ENCODE assay signal across 8 cellular contexts in the genomic region with DNA sequence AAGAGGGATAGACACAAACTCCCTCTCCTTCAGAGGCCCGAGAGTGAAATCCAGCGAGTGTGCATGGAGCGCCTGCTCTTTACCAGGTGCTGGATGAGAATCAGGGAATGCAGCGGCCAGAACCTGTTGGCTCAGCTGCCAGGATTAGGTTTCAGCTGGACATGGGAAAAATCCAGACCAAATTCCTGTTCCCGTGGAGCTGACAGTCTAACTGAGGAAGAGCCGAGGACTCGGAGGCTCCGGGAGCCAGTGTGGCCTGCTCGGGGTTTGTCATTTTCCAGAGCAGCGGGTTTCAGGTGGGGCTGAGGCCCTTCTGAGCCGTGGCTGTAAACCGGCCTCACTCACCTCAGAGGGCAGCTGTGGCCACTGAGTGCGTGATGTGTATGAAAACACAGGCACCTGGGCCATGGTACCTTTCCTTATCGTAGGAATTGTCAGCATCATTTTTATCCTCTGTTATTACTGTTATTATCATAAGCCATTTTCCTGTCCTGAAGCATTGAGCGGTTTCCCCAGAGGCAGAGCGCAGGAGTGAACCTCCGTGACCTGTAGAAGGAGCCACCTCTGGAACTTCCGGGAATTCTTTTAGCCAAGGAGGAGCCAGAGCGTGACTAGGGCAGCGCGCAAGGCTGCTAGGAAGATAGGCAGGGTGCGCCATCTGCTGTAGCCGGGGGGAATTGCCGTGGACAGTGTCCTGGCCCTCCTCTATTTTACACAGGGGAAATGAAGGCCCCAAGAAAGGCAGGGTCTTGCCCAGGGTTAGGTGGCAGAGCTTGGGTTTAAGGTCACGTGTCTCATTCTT. TPM values are rescaled to one million over a fixed set of nuclear protein-coding genes. Genes with fewer than 3 reads are reported as not detected.
A peak's percentile ranks its signal among the peaks of the same experiment; 100 is the strongest.
DNase-seq lines count a peak whose midpoint lies in the region; ATAC-seq and TF ChIP-seq lines count a peak whose summit lies in the region.

No MANE protein-coding gene starts in this region.

- peak overlapping the region; percentile 84 to 86 for H3K27ac ChIP-seq in coronary artery
- peak overlapping the region; percentile 28 to 72 for H3K27ac ChIP-seq in left lung

- no peaks in the 10 kb centered on the region for H3K9me3 ChIP-seq in left lung

- H3K4me1 ChIP-seq in left lung = peaks cover 7 to 30% of the 10 kb centered on the region in 2 donors

- peaks cover 8% of the 10 kb centered on the region for H3K4me1 Mint-ChIP-seq in activated CD4-positive, alpha-beta T cell treated with anti-CD3 and anti-CD28 coated beads, Interleukin-2, amount 10 ng/mL, durations not matched to agents 24 days and 14 days

- ATAC-seq in GM18511 (IDR thresholded peaks at IDR 0.05; ENCODE audit: unreplicated experiment) (peak; percentile 72), HG03354 (IDR thresholded peaks at IDR 0.05; ENCODE audit: poor library complexity, severe bottlenecking, unreplicated experiment) (peak; percentile 92), left lung (peak; percentile 100)

- peak overlapping the region; percentile 82 for H3K27ac Mint-ChIP-seq in activated CD4-positive, alpha-beta T cell treated with anti-CD3 and anti-CD28 coated beads, Interleukin-2, amount 10 ng/mL, durations not matched to agents 24 days and 14 days

- TF ChIP-seq CTCF in coronary artery (IDR thresholded peaks at IDR 0.05) (peak; percentile 97), left lung (IDR thresholded peaks at IDR 0.05) (peak; percentile 91 to 97)

- H3K27me3 Mint-ChIP-seq in activated CD4-positive, alpha-beta T cell treated with anti-CD3 and anti-CD28 coated beads, Interleukin-2, amount 10 ng/mL, durations not matched to agents 24 days and 14 days = no peaks in the 10 kb centered on the region

- H3K4me3 Mint-ChIP-seq in activated CD4-positive, alpha-beta T cell treated with anti-CD3 and anti-CD28 coated beads, Interleukin-2, amount 10 ng/mL, durations not matched to agents 24 days and 14 days = peak overlapping the region; percentile 64

- H3K27me3 ChIP-seq in left lung = no peaks in the 10 kb centered on the region

- H3K36me3 Mint-ChIP-seq in activated CD4-positive, alpha-beta T cell treated with anti-CD3 and anti-CD28 coated beads, Interleukin-2, amount 10 ng/mL, durations not matched to agents 24 days and 14 days (ENCODE audit: low read depth) = peaks cover 9% of the 10 kb centered on the region

- intact Hi-C loops in activated CD4-positive, alpha-beta T cell treated with anti-CD3 and anti-CD28 coated beads, Interleukin-2, amount 10 ng/mL, durations not matched to agents 24 days and 14 days (cut with micrococcal nuclease) = loop anchor here (1.0 to 5.0 kb wide), 6 partner anchors 32 to 392 kb away; partner anchors contain the start of genes SERINC3 and TTPAL
- intact Hi-C loops in left lung (cut with DNase I) = loop anchor here in 1 of 2 donors (10.0 kb wide), 1 partner anchor 225 kb away; no protein-coding TSS in a partner anchor

- H3K4me3 ChIP-seq in coronary artery (peak overlapping the region; percentile 46), left lung (peak overlapping the region in 1 of 2 donors; percentile 13)

- H3K36me3 ChIP-seq in left lung = peaks cover 0 to 14% of the 10 kb centered on the region in 2 donors

- DNase-seq in 8988T (peak; percentile 83), NCI-H510A (lab: John Stamatoyannopoulos, UW) (peak; percentile 70), coronary artery (ENCODE audit: low spot score) (peak; percentile 91), left lung (peak; percentile 88 to 93)
- DNase-seq in activated CD4-positive, alpha-beta T cell treated with anti-CD3 and anti-CD28 coated beads, Interleukin-2, amount 10 ng/mL, durations not matched to agents 24 days and 14 days = peak; percentile 95
- DNase-seq in stimulated activated CD4-positive, alpha-beta T cell treated with anti-CD3 and anti-CD28 coated beads, Interleukin-2, amount 100 ng/mL, for 4 hours (ENCODE audit: low read depth) = peak; percentile 70

- no peaks in the 10 kb centered on the region for H3K9me3 Mint-ChIP-seq in activated CD4-positive, alpha-beta T cell treated with anti-CD3 and anti-CD28 coated beads, Interleukin-2, amount 10 ng/mL, durations not matched to agents 24 days and 14 days

RNA-seq across cellular contexts. Expression of gene PKIG, which starts 27.3 kb away (rescaled TPM):
- total RNA-seq in activated CD4-positive, alpha-beta T cell treated with anti-CD3 and anti-CD28 coated beads, Interleukin-2, amount 10 ng/mL, durations not matched to agents 24 days and 14 days = 1.2 and 1.7 TPM in 2 replicates
- 10 to 100 TPM; 40.1 to 42.1 TPM for total RNA-seq in left lung

RNA-seq across cellular contexts. Expression of gene ADA, which starts 41.8 kb away (rescaled TPM):
- 43.7 and 44.5 TPM in 2 replicates for total RNA-seq in activated CD4-positive, alpha-beta T cell treated with anti-CD3 and anti-CD28 coated beads, Interleukin-2, amount 10 ng/mL, durations not matched to agents 24 days and 14 days
- 10 to 100 TPM in 1 of 2 donors, 1 to 10 TPM in 1; 7.6 to 15.5 TPM for total RNA-seq in left lung

Comparison
In these comparisons a context has a peak if more than half of its experiments do, and no peak if none do; other contexts are left out.
1. RNA of gene PKIG, which starts 27.3 kb away (total RNA-seq): 40.1 to 42.1 TPM in left lung; 1.2 to 1.7 TPM in activated CD4-positive, alpha-beta T cell treated with anti-CD3 and anti-CD28 coated beads, Interleukin-2, amount 10 ng/mL, durations not matched to agents 24 days and 14 days; every median in the first group is over 10 times any median in the second.
2. Peak in every context shown above with its lines, with median percentiles within 50 percentile points of each other: DNase-seq and ATAC-seq.